Comparison of ENCODE assay signal across 23 cellular contexts in genomic region chr12:127558363-127558762, GRCh38.
DNase-seq lines count a peak whose midpoint lies in the region; ATAC-seq and TF ChIP-seq lines count a peak whose summit lies in the region.
"Had no signal": no experiment of that assay in that cellular context is flagged by ENCODE, and none has a peak within 500 bp of the region (broad histone marks: within the 10 kb centered on the region; RNA-seq: fewer than 3 reads in every experiment).

No MANE protein-coding gene starts in this region.

- no TSS peak for BruUV-seq in Calu3 (replicated peaks; lab: Mats Ljungman, UMichigan)

- CTCF ChIA-PET in activated CD8-positive, alpha-beta T cell treated with anti-CD3 and anti-CD28 coated beads, Interleukin-2, amount 10 ng/mL, durations not matched to agents 7 days and 5 days (lab: Charles Lee) = no interaction called here
- CTCF ChIA-PET in Calu3 (lab: Charles Lee) = no interaction called here

- H3K4me3 Mint-ChIP-seq in natural killer cell treated with Interleukin-12 subunit alpha and Interleukin-12 subunit beta and Interleukin-15 and Interleukin-18, amount 100 ng/mL, for 72 hours = peak overlapping the region; percentile 55
- H3K4me3 Mint-ChIP-seq in natural killer cell (no peak overlapping the region), Calu3 (ENCODE audit: low read depth, unreplicated experiment) (no peak overlapping the region)
- H3K4me3 Mint-ChIP-seq in activated CD8-positive, alpha-beta T cell treated with anti-CD3 and anti-CD28 coated beads, Interleukin-2, amount 10 ng/mL, durations not matched to agents 7 days and 5 days = no peak overlapping the region
- H3K4me3 Mint-ChIP-seq in stimulated activated effector memory CD8-positive, alpha-beta T cell treated with anti-CD3 and anti-CD28 coated beads, Interleukin-12 subunit alpha, Interleukin-12 subunit beta, amount 100 ng/mL, for 72 hours = peak overlapping the region; percentile 44
- H3K4me3 Mint-ChIP-seq: CD4-positive, alpha-beta T cell had no signal

- TF ChIP-seq CTCF in natural killer cell (IDR thresholded peaks at IDR 0.05) = no peak
- no peak for TF ChIP-seq CTCF in Calu3 (IDR thresholded peaks at IDR 0.05; ENCODE audit: unreplicated experiment)

- H3K4me1 Mint-ChIP-seq in natural killer cell treated with Interleukin-12 subunit alpha and Interleukin-12 subunit beta and Interleukin-15 and Interleukin-18, amount 100 ng/mL, for 72 hours (ENCODE audit: low read depth in 2 of 2) = peaks cover 2 to 20% of the 10 kb centered on the region in 2 donors
- H3K4me1 Mint-ChIP-seq in natural killer cell (peaks cover 0 to 14% of the 10 kb centered on the region in 2 donors), Calu3 (ENCODE audit: low read depth, unreplicated experiment) (no peaks in the 10 kb centered on the region)
- peaks cover 41% of the 10 kb centered on the region for H3K4me1 Mint-ChIP-seq in activated CD8-positive, alpha-beta T cell treated with anti-CD3 and anti-CD28 coated beads, Interleukin-2, amount 10 ng/mL, durations not matched to agents 7 days and 5 days (ENCODE audit: low read depth)
- peaks cover 32% of the 10 kb centered on the region for H3K4me1 Mint-ChIP-seq in stimulated activated effector memory CD8-positive, alpha-beta T cell treated with anti-CD3 and anti-CD28 coated beads, Interleukin-12 subunit alpha, Interleukin-12 subunit beta, amount 100 ng/mL, for 72 hours

- H3K9me3 Mint-ChIP-seq in natural killer cell treated with Interleukin-12 subunit alpha and Interleukin-12 subunit beta and Interleukin-15 and Interleukin-18, amount 100 ng/mL, for 72 hours = peaks cover 11% of the 10 kb centered on the region
- H3K9me3 Mint-ChIP-seq in natural killer cell (peaks cover 0 to 9% of the 10 kb centered on the region in 2 donors), Calu3 (ENCODE audit: low read depth, unreplicated experiment) (peaks cover 25% of the 10 kb centered on the region)
- H3K9me3 Mint-ChIP-seq in activated CD8-positive, alpha-beta T cell treated with anti-CD3 and anti-CD28 coated beads, Interleukin-2, amount 10 ng/mL, durations not matched to agents 7 days and 5 days (ENCODE audit: insufficient read depth) = peaks cover 3% of the 10 kb centered on the region
- peaks cover 3% of the 10 kb centered on the region for H3K9me3 Mint-ChIP-seq in stimulated activated effector memory CD8-positive, alpha-beta T cell treated with anti-CD3 and anti-CD28 coated beads, Interleukin-12 subunit alpha, Interleukin-12 subunit beta, amount 100 ng/mL, for 72 hours

- intact Hi-C loops in natural killer cell (cut with micrococcal nuclease) (no loop called here), Calu3 (cut with micrococcal nuclease; ENCODE audit: unreplicated experiment) (no loop called here)

- DNase-seq in natural killer cell treated with Interleukin-12 subunit alpha and Interleukin-12 subunit beta and Interleukin-15 and Interleukin-18, amount 100 ng/mL, for 72 hours (ENCODE audit: low spot score) = no peak
- DNase-seq in natural killer cell (no peak), OCI-M1 (lab: John Stamatoyannopoulos, UW) (peak; percentile 50), Calu3 (no peak)
- no peak for DNase-seq in activated CD8-positive, alpha-beta T cell treated with anti-CD3 and anti-CD28 coated beads, Interleukin-2, amount 10 ng/mL, durations not matched to agents 7 days and 5 days
- no peak for DNase-seq in stimulated activated effector memory CD8-positive, alpha-beta T cell treated with anti-CD3 and anti-CD28 coated beads, Interleukin-12 subunit alpha, Interleukin-12 subunit beta, amount 100 ng/mL, for 72 hours (ENCODE audit: low spot score in 2 of 2)
- no peak for DNase-seq in stimulated activated naive CD4-positive, alpha-beta T cell treated with Interleukin-2 at 50 U/mL for 16 hours (lab: John Stamatoyannopoulos, UW)
- DNase-seq: activated CD4-positive, CD25-positive, alpha-beta regulatory T cell; activated gamma-delta T cell; amniotic stem cell; CD4-positive, alpha-beta T cell; head of caudate nucleus; KG1; left cardiac atrium; NCI-H1105; NCI-H2081; NCI-H446; occipital lobe; RPMI8226; transverse colon had no signal

- H3K27me3 Mint-ChIP-seq in natural killer cell treated with Interleukin-12 subunit alpha and Interleukin-12 subunit beta and Interleukin-15 and Interleukin-18, amount 100 ng/mL, for 72 hours = no peaks in the 10 kb centered on the region
- no peaks in the 10 kb centered on the region for H3K27me3 Mint-ChIP-seq in natural killer cell (ENCODE audit: low read depth in 2 of 2)
- H3K27me3 Mint-ChIP-seq in activated CD8-positive, alpha-beta T cell treated with anti-CD3 and anti-CD28 coated beads, Interleukin-2, amount 10 ng/mL, durations not matched to agents 7 days and 5 days (ENCODE audit: low read depth) = no peaks in the 10 kb centered on the region
- H3K27me3 Mint-ChIP-seq in Calu3 (ENCODE audit: unreplicated experiment) = no peaks in the 10 kb centered on the region
- H3K27me3 Mint-ChIP-seq: CD4-positive, alpha-beta T cell had no signal

- H3K36me3 Mint-ChIP-seq in natural killer cell treated with Interleukin-12 subunit alpha and Interleukin-12 subunit beta and Interleukin-15 and Interleukin-18, amount 100 ng/mL, for 72 hours = peaks cover 5% of the 10 kb centered on the region
- no peaks in the 10 kb centered on the region for H3K36me3 Mint-ChIP-seq in natural killer cell
- peaks cover 6% of the 10 kb centered on the region for H3K36me3 Mint-ChIP-seq in activated CD8-positive, alpha-beta T cell treated with anti-CD3 and anti-CD28 coated beads, Interleukin-2, amount 10 ng/mL, durations not matched to agents 7 days and 5 days (ENCODE audit: low read depth)
- H3K36me3 Mint-ChIP-seq in stimulated activated effector memory CD8-positive, alpha-beta T cell treated with anti-CD3 and anti-CD28 coated beads, Interleukin-12 subunit alpha, Interleukin-12 subunit beta, amount 100 ng/mL, for 72 hours = no peaks in the 10 kb centered on the region
- no peaks in the 10 kb centered on the region for H3K36me3 Mint-ChIP-seq in Calu3 (ENCODE audit: insufficient read depth, unreplicated experiment)

- no peak for ATAC-seq in natural killer cell treated with Interleukin-12 subunit alpha and Interleukin-12 subunit beta and Interleukin-15 and Interleukin-18, amount 100 ng/mL, for 72 hours
- ATAC-seq in natural killer cell (no peak), HG02938 (IDR thresholded peaks at IDR 0.05; ENCODE audit: unreplicated experiment) (no peak)
- no peak for ATAC-seq in activated CD8-positive, alpha-beta T cell treated with anti-CD3 and anti-CD28 coated beads, Interleukin-2, amount 10 ng/mL, durations not matched to agents 7 days and 5 days
- no peak for ATAC-seq in stimulated activated effector memory CD8-positive, alpha-beta T cell treated with anti-CD3 and anti-CD28 coated beads, Interleukin-12 subunit alpha, Interleukin-12 subunit beta, amount 100 ng/mL, for 72 hours
- ATAC-seq: GM12878, HCT116, left cardiac atrium had no signal

- H3K27ac Mint-ChIP-seq in natural killer cell treated with Interleukin-12 subunit alpha and Interleukin-12 subunit beta and Interleukin-15 and Interleukin-18, amount 100 ng/mL, for 72 hours = peak overlapping the region in 1 of 2 donors; percentile 86
- H3K27ac Mint-ChIP-seq in natural killer cell (no peak overlapping the region), Calu3 (ENCODE audit: unreplicated experiment) (no peak overlapping the region)
- peak overlapping the region; percentile 74 for H3K27ac Mint-ChIP-seq in activated CD8-positive, alpha-beta T cell treated with anti-CD3 and anti-CD28 coated beads, Interleukin-2, amount 10 ng/mL, durations not matched to agents 7 days and 5 days
- H3K27ac Mint-ChIP-seq in stimulated activated effector memory CD8-positive, alpha-beta T cell treated with anti-CD3 and anti-CD28 coated beads, Interleukin-12 subunit alpha, Interleukin-12 subunit beta, amount 100 ng/mL, for 72 hours = peak overlapping the region; percentile 89
- H3K27ac Mint-ChIP-seq: CD4-positive, alpha-beta T cell had no signal

- POLR2A ChIA-PET in activated CD8-positive, alpha-beta T cell treated with anti-CD3 and anti-CD28 coated beads, Interleukin-2, amount 10 ng/mL, durations not matched to agents 7 days and 5 days (lab: Charles Lee) = no interaction called here

Comparison
In these comparisons a context has a peak if more than half of its experiments do, and no peak if none do; other contexts are left out.
1. H3K4me3 Mint-ChIP-seq: peak in natural killer cell treated with Interleukin-12 subunit alpha and Interleukin-12 subunit beta and Interleukin-15 and Interleukin-18, amount 100 ng/mL, for 72 hours (single experiment) and stimulated activated effector memory CD8-positive, alpha-beta T cell treated with anti-CD3 and anti-CD28 coated beads, Interleukin-12 subunit alpha, Interleukin-12 subunit beta, amount 100 ng/mL, for 72 hours (single experiment); none in natural killer cell (single experiment), activated CD8-positive, alpha-beta T cell treated with anti-CD3 and anti-CD28 coated beads, Interleukin-2, amount 10 ng/mL, durations not matched to agents 7 days and 5 days (single experiment) and Calu3 (single experiment).
2. H3K27ac Mint-ChIP-seq: peak in activated CD8-positive, alpha-beta T cell treated with anti-CD3 and anti-CD28 coated beads, Interleukin-2, amount 10 ng/mL, durations not matched to agents 7 days and 5 days (single experiment) and stimulated activated effector memory CD8-positive, alpha-beta T cell treated with anti-CD3 and anti-CD28 coated beads, Interleukin-12 subunit alpha, Interleukin-12 subunit beta, amount 100 ng/mL, for 72 hours (single experiment); none in natural killer cell (0 of 2) and Calu3 (single experiment).